In genomic region chr15:40357723-40358491, GRCh38 we compare ENCODE assay signal across 8 cellular contexts. TPM values are rescaled to one million over a fixed set of nuclear protein-coding genes. Genes with fewer than 3 reads are reported as not detected.
DNase-seq lines count a peak whose midpoint lies in the region; ATAC-seq and TF ChIP-seq lines count a peak whose summit lies in the region.

Gene DISP2 (plus strand): TSS chr15:40358219. CDS start chr15:40358322, 103 bp downstream.

- ATAC-seq in HG03066 (IDR thresholded peaks at IDR 0.05; ENCODE audit: low read depth, unreplicated experiment) (peak; percentile 69), WTC11 (peak; percentile 88)

- H3K36me3 ChIP-seq in breast epithelium: no peaks in the 10 kb centered on the region

- H3K27me3 Mint-ChIP-seq in WTC11 (ENCODE audit: low read depth): peaks cover 34% of the 10 kb centered on the region

- intact Hi-C loops in breast epithelium (cut with DNase I; ENCODE audit: low total_unique reads): no loop called here

- no peak for TF ChIP-seq POLR2A in breast epithelium (IDR thresholded peaks at IDR 0.05)

- no peaks in the 10 kb centered on the region for H3K9me3 Mint-ChIP-seq in WTC11

- H3K36me3 Mint-ChIP-seq in WTC11: no peaks in the 10 kb centered on the region

- peak within 1 kb of the TSS; percentile 34 to 67 (median 49) for H3K4me3 ChIP-seq in breast epithelium
- peak within 1 kb of the TSS; percentile 29 to 60 (median 52) for H3K4me3 ChIP-seq in skin epidermis

- CTCF ChIA-PET in WTC11 (lab: Charles Lee): interaction anchor here (0.6 to 7.2 kb wide), 9 partner anchors 10 to 575 kb away, joined by 3 to 63 read pairs (median 5); partner anchors contain the start of gene FSIP1

- DNase-seq in SIG-M5 treated with dmso at 0.1 percent for 504 hours (lab: John Stamatoyannopoulos, UW; ENCODE audit: unreplicated experiment) (peak; percentile 70), SIG-M5 (lab: John Stamatoyannopoulos, UW) (no peak), NCI-H2227 treated with DMSO at 0.1 percent for 48 hours (lab: John Stamatoyannopoulos, UW) (peak; percentile 81), WTC11 (ENCODE audit: low spot score) (peak; percentile 91), breast epithelium (ENCODE audit: low spot score in 2 of 2) (peak; percentile 76 to 88), iPS-NIHi11 (ENCODE audit: low spot score) (peak; percentile 100)

- TF ChIP-seq CTCF in WTC11 (IDR thresholded peaks at IDR 0.05): no peak
- TF ChIP-seq CTCF in breast epithelium (IDR thresholded peaks at IDR 0.05): no peak

- POLR2A ChIA-PET in WTC11 (lab: Charles Lee): interaction anchor here (0.9 kb wide), 1 partner anchor 9 kb away, joined by 3 read pairs; no protein-coding TSS in a partner anchor

- peaks cover 29% of the 10 kb centered on the region for H3K4me1 Mint-ChIP-seq in WTC11

- H3K4me3 Mint-ChIP-seq in WTC11: peak within 1 kb of the TSS; percentile 78

- no peak within 1 kb of the TSS for H3K27ac Mint-ChIP-seq in WTC11

- no peaks in the 10 kb centered on the region for H3K9me3 ChIP-seq in breast epithelium

- no peaks in the 10 kb centered on the region for H3K27me3 ChIP-seq in breast epithelium

- H3K27ac ChIP-seq in breast epithelium (no peak within 1 kb of the TSS), skin epidermis (no peak within 1 kb of the TSS)

- H3K4me1 ChIP-seq in breast epithelium: peaks cover 4 to 6% of the 10 kb centered on the region in 2 donors

TF ChIP-seq in WTC11, 78 proteins besides CTCF, POLR2A, EP300 and RAD21:
- peak; percentile 18; the same call in 1 of the 2 replicates for TF ChIP-seq TCF7 (CRISPR knock-in tag; IDR thresholded peaks at IDR 0.05; ENCODE audit: low read depth)
- TF ChIP-seq KAT7 (CRISPR knock-in tag; IDR thresholded peaks at IDR 0.05; ENCODE audit: borderline replicate concordance): 0 out of 2 replicates have a peak, but pooled peaks have one; percentile 49
- no peak for TF ChIP-seq GRHL2 (CRISPR knock-in tag; IDR thresholded peaks at IDR 0.05; ENCODE audit: insufficient replicate concordance, severe bottlenecking)
- TF ChIP-seq ZNF317 (CRISPR knock-in tag; IDR thresholded peaks at IDR 0.05; ENCODE audit: borderline replicate concordance, low read depth): no peak
- TF ChIP-seq MAX (CRISPR knock-in tag; IDR thresholded peaks at IDR 0.05): peak; percentile 67
- peak; percentile 56; the same call in 1 of the 2 replicates for TF ChIP-seq MYBL2 (CRISPR knock-in tag; IDR thresholded peaks at IDR 0.05)
- 0 out of 2 replicates have a peak, but pooled peaks have one; percentile 14 for TF ChIP-seq IRF1 (CRISPR knock-in tag; IDR thresholded peaks at IDR 0.05)
- 0 out of 2 replicates have a peak, but pooled peaks have one; percentile 15 for TF ChIP-seq TEAD1 (CRISPR knock-in tag; IDR thresholded peaks at IDR 0.05)
- TF ChIP-seq TEAD4 (CRISPR knock-in tag; IDR thresholded peaks at IDR 0.05): peak; percentile 58; the same call in 1 of the 2 replicates
- TF ChIP-seq NFYB (CRISPR knock-in tag; conservative IDR thresholded peaks at IDR 0.05; ENCODE audit: low read depth): peak; percentile 42; the same call in 1 of the 2 replicates
- 0 out of 2 replicates have a peak, but pooled peaks have one; percentile 37 for TF ChIP-seq ZBTB43 (CRISPR knock-in tag; IDR thresholded peaks at IDR 0.05)
- TF ChIP-seq ESRRA (CRISPR knock-in tag; IDR thresholded peaks at IDR 0.05; ENCODE audit: borderline replicate concordance): 0 out of 2 replicates have a peak, but pooled peaks have one; percentile 65
- no peak for TF ChIP-seq STAT6 (CRISPR knock-in tag; conservative IDR thresholded peaks at IDR 0.05; ENCODE audit: low read depth)
- no peak; the same call in none of the 2 replicates for TF ChIP-seq FOXP1 (CRISPR knock-in tag; IDR thresholded peaks at IDR 0.05; ENCODE audit: borderline replicate concordance)
- TF ChIP-seq E2F4 (CRISPR knock-in tag; IDR thresholded peaks at IDR 0.05; ENCODE audit: borderline replicate concordance, low read depth): 0 out of 2 replicates have a peak, but pooled peaks have one; percentile 39

RNA-seq across cellular contexts. Expression of gene DISP2, which starts in this region (rescaled TPM):
- total RNA-seq in WTC11 (2021) (1.0 to 3.5 TPM (median 1.9 TPM) in 3 replicates), breast epithelium (under 1 TPM; under 0.01 to 0.88 (median under 0.01) TPM)

Comparison
In these comparisons a context has a peak if more than half of its experiments do, and no peak if none do; other contexts are left out.
1. Peak in DNase-seq and H3K4me3 ChIP-seq in breast epithelium; RNA of the gene not detected or under 1 TPM.